ENCODE assay signal across 12 cellular contexts in genomic region chr5:59317772-59318205, GRCh38.
DNase-seq lines count a peak whose midpoint lies in the region; ATAC-seq and TF ChIP-seq lines count a peak whose summit lies in the region.
"Had no signal": no experiment of that assay in that cellular context is flagged by ENCODE, and none has a peak within 500 bp of the region (broad histone marks: within the 10 kb centered on the region; RNA-seq: fewer than 3 reads in every experiment).

No MANE protein-coding gene starts in this region.

- H3K27me3 Mint-ChIP-seq in osteocyte (ENCODE audit: unreplicated experiment) = no peaks in the 10 kb centered on the region

- no peak overlapping the region for H2AFZ ChIP-seq in PC-3 (ENCODE audit: low read length)

- H3K4me1 Mint-ChIP-seq in osteocyte (ENCODE audit: unreplicated experiment) = peaks cover 42% of the 10 kb centered on the region

- WGBS in heart left ventricle, 4 donors = 30 to 43% (median 35%) methylated on average over 4 of the region's 4 CpGs
- 30% methylated on average over 4 of the region's 4 CpGs for WGBS in right cardiac atrium
- 25% methylated on average over 4 of the region's 4 CpGs for WGBS in lower leg skin, 2 donors

- H3K79me2 ChIP-seq in PC-3 (ENCODE audit: low read length) = no peaks in the 10 kb centered on the region

- no peaks in the 10 kb centered on the region for H3K9me3 Mint-ChIP-seq in osteocyte (ENCODE audit: unreplicated experiment)

- no peak for TF ChIP-seq CTCF in heart left ventricle (IDR thresholded peaks at IDR 0.05)
- TF ChIP-seq CTCF in osteocyte (IDR thresholded peaks at IDR 0.05) = no peak
- TF ChIP-seq CTCF in lower leg skin (IDR thresholded peaks at IDR 0.05) = no peak
- TF ChIP-seq CTCF in breast epithelium (IDR thresholded peaks at IDR 0.05) = no peak
- TF ChIP-seq CTCF in PC-3 (conservative IDR thresholded peaks at IDR 0.05; ENCODE audit: low read depth, low read length) = no peak

- H3K36me3 Mint-ChIP-seq in osteocyte (ENCODE audit: unreplicated experiment) = no peaks in the 10 kb centered on the region

- H3K4me3 ChIP-seq in heart left ventricle (peak overlapping the region in 3 of 12 donors; percentile 2 to 13 (median 4)), right cardiac atrium (ENCODE audit: low read length) (no peak overlapping the region), lower leg skin (ENCODE audit: low read depth, poor library complexity, severe bottlenecking) (no peak overlapping the region), breast epithelium (peak overlapping the region in 1 of 3 donors; percentile 5), PC-3 (ENCODE audit: low read length) (no peak overlapping the region)
- H3K4me3 ChIP-seq: ovary had no signal

- no peaks in the 10 kb centered on the region for H4K20me1 ChIP-seq in PC-3 (ENCODE audit: low read length)

- H3K27ac Mint-ChIP-seq in osteocyte (ENCODE audit: unreplicated experiment) = peak overlapping the region; percentile 59

- ATAC-seq in heart left ventricle (peak in 1 of 4 donors; percentile 74), Right ventricle myocardium superior (ENCODE audit: poor library complexity) (no peak), right cardiac atrium (no peak), PC-3 (no peak; the same call in 1 of the 2 replicates), GM18858 (IDR thresholded peaks at IDR 0.05; ENCODE audit: unreplicated experiment) (no peak)

- no peaks in the 10 kb centered on the region for H3K9me2 ChIP-seq in PC-3 (replicated peaks; ENCODE audit: low read length)

- H3K27ac ChIP-seq in heart left ventricle = peak overlapping the region; percentile 65 to 85 (median 70)
- peak overlapping the region; percentile 49 for H3K27ac ChIP-seq in right cardiac atrium (ENCODE audit: low read length)
- H3K27ac ChIP-seq in breast epithelium = peak overlapping the region in 1 of 2 donors; percentile 69
- no peak overlapping the region for H3K27ac ChIP-seq in PC-3 (ENCODE audit: low read length)
- H3K27ac ChIP-seq: brain microvascular endothelial cell had no signal

- no peak overlapping the region for H3K9ac ChIP-seq in PC-3 (ENCODE audit: low read length)

- DNase-seq in heart left ventricle (no peak), Right ventricle myocardium superior (no peak), right cardiac atrium (no peak), osteocyte (ENCODE audit: extremely low spot score, unreplicated experiment) (no peak), lower leg skin (ENCODE audit: low spot score in 2 of 2) (no peak), breast epithelium (ENCODE audit: low spot score in 2 of 2) (no peak), PC-3 (no peak)
- DNase-seq: activated gamma-delta T cell; brain microvascular endothelial cell; NK-92 treated with Interleukin-12 subunit alpha and Interleukin-12 subunit beta, amount 100 ng/mL, for 24 hours had no signal

- no peaks in the 10 kb centered on the region for H3F3A ChIP-seq in PC-3 (ENCODE audit: low read length, unreplicated experiment)

- no TSS peak for BruUV-seq in PC-3 (replicated peaks; lab: Mats Ljungman, UMichigan)

- H3K36me3 ChIP-seq in heart left ventricle (no peaks in the 10 kb centered on the region), breast epithelium (no peaks in the 10 kb centered on the region), PC-3 (ENCODE audit: low read depth, low read length) (no peaks in the 10 kb centered on the region)
- H3K36me3 ChIP-seq: brain microvascular endothelial cell, ovary had no signal

- POLR2A ChIA-PET in PC-3 (lab: Charles Lee; ENCODE audit: unreplicated experiment) = no interaction called here

- peaks cover 9 to 79% (median 50%) of the 10 kb centered on the region in 12 donors for H3K4me1 ChIP-seq in heart left ventricle
- H3K4me1 ChIP-seq in right cardiac atrium (ENCODE audit: control insufficient read depth, insufficient read depth, low read length) = peaks cover 13% of the 10 kb centered on the region
- no peaks in the 10 kb centered on the region for H3K4me1 ChIP-seq in breast epithelium
- no peaks in the 10 kb centered on the region for H3K4me1 ChIP-seq in PC-3 (ENCODE audit: insufficient read depth, low read length)

- H3K4me2 ChIP-seq in PC-3 (ENCODE audit: low read length) = no peak overlapping the region

- TF ChIP-seq POLR2A in heart left ventricle (IDR thresholded peaks at IDR 0.05) = no peak
- TF ChIP-seq POLR2A in lower leg skin (IDR thresholded peaks at IDR 0.05) = no peak
- TF ChIP-seq POLR2A in breast epithelium (IDR thresholded peaks at IDR 0.05) = no peak

- H3K9me3 ChIP-seq in heart left ventricle = no peaks in the 10 kb centered on the region
- no peaks in the 10 kb centered on the region for H3K9me3 ChIP-seq in right cardiac atrium (ENCODE audit: control insufficient read depth, low read length)
- H3K9me3 ChIP-seq in breast epithelium = no peaks in the 10 kb centered on the region
- H3K9me3 ChIP-seq in PC-3 (ENCODE audit: low read length) = no peaks in the 10 kb centered on the region
- H3K9me3 ChIP-seq: ovary had no signal

- peak overlapping the region; percentile 4 for H3K4me3 Mint-ChIP-seq in osteocyte (ENCODE audit: unreplicated experiment)

- H3K27me3 ChIP-seq in heart left ventricle (no peaks in the 10 kb centered on the region), right cardiac atrium (ENCODE audit: control insufficient read depth, insufficient read depth) (no peaks in the 10 kb centered on the region), breast epithelium (no peaks in the 10 kb centered on the region), PC-3 (ENCODE audit: low read length) (no peaks in the 10 kb centered on the region)
- H3K27me3 ChIP-seq: brain microvascular endothelial cell, ovary had no signal

- CTCF ChIA-PET in PC-3 (lab: Charles Lee) = no interaction called here

- intact Hi-C loops in heart left ventricle (cut with DNase I) = loop anchor here in 5 of 10 donors (5.0 kb wide), 1 partner anchor 40 kb away; no protein-coding TSS in a partner anchor
- intact Hi-C loops in Right ventricle myocardium superior (cut with DNase I) = no loop called here
- intact Hi-C loops in right cardiac atrium (cut with DNase I) = no loop called here
- intact Hi-C loops in lower leg skin (cut with DNase I; ENCODE audit: low total_unique reads) = no loop called here
- intact Hi-C loops in breast epithelium (cut with DNase I; ENCODE audit: low total_unique reads) = no loop called here
- intact Hi-C loops in PC-3 (cut with micrococcal nuclease) = loop anchor here (5.0 kb wide), 1 partner anchor 45 kb away; no protein-coding TSS in a partner anchor
